Comparison of ENCODE assay signal across 8 cellular contexts in the genomic region with DNA sequence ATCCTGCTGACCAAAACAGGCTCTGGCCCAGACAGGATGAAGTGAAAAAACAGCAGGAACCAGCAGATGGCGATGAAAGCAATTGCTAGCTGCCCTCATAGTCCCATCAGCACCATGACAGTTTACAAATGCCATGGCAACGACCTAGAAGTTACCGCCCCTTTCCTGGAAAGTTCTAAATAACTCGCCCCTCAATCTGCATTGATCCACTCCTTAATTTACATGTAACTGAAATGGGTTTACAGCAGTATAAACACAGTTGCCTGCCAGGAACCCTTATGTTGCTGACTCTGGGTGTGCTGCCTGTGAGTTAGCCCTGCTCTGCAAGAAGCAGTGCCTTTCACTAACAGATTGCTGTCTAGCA.
DNase-seq lines count a peak whose midpoint lies in the region; ATAC-seq and TF ChIP-seq lines count a peak whose summit lies in the region.

No MANE protein-coding gene starts in this region.

- no peaks in the 10 kb centered on the region for H3K4me1 ChIP-seq in CD8-positive, alpha-beta T cell (ENCODE audit: insufficient read depth, low read length)

- no peak for TF ChIP-seq CTCF in CD8-positive, alpha-beta T cell (IDR thresholded peaks at IDR 0.05)

- intact Hi-C loops in CD8-positive, alpha-beta T cell (cut with DNase I, micrococcal nuclease), result no loop called here
- intact Hi-C loops in sciatic nerve (cut with DNase I), result no loop called here

- peaks cover 24% of the 10 kb centered on the region for H3K36me3 Mint-ChIP-seq in CD8-positive, alpha-beta T cell
- H3K36me3 Mint-ChIP-seq in activated naive CD4-positive, alpha-beta T cell treated with anti-CD3 and anti-CD28 coated beads, Interleukin-2, amount 10 ng/mL, durations not matched to agents 7 days and 5 days, result no peaks in the 10 kb centered on the region

- peak in 3 of 7 experiments; percentile 9 to 28 (median 20) for DNase-seq in CD8-positive, alpha-beta T cell
- DNase-seq in NCI-H226 (peak; percentile 42), hepatic stellate cell (ENCODE audit: low spot score) (peak; percentile 36), sciatic nerve (ENCODE audit: low spot score) (no peak), NCI-H446 treated with DMSO at 0.1 percent for 48 hours (lab: John Stamatoyannopoulos, UW) (no peak)
- peak; percentile 65 for DNase-seq in activated naive CD4-positive, alpha-beta T cell treated with anti-CD3 and anti-CD28 coated beads, Interleukin-2, amount 10 ng/mL, durations not matched to agents 7 days and 5 days

- no peak overlapping the region for H3K27ac Mint-ChIP-seq in CD8-positive, alpha-beta T cell
- H3K27ac Mint-ChIP-seq in activated naive CD4-positive, alpha-beta T cell treated with anti-CD3 and anti-CD28 coated beads, Interleukin-2, amount 10 ng/mL, durations not matched to agents 7 days and 5 days, result no peak overlapping the region

- H3K27me3 ChIP-seq in CD8-positive, alpha-beta T cell (ENCODE audit: insufficient read depth, low read length), result no peaks in the 10 kb centered on the region

- H3K4me1 Mint-ChIP-seq in CD8-positive, alpha-beta T cell (ENCODE audit: low read depth), result no peaks in the 10 kb centered on the region
- peaks cover 5% of the 10 kb centered on the region for H3K4me1 Mint-ChIP-seq in activated naive CD4-positive, alpha-beta T cell treated with anti-CD3 and anti-CD28 coated beads, Interleukin-2, amount 10 ng/mL, durations not matched to agents 7 days and 5 days

- POLR2A ChIA-PET in CD8-positive, alpha-beta T cell (lab: Charles Lee), result no interaction called here

- H3K4me3 Mint-ChIP-seq in CD8-positive, alpha-beta T cell, result no peak overlapping the region
- no peak overlapping the region for H3K4me3 Mint-ChIP-seq in activated naive CD4-positive, alpha-beta T cell treated with anti-CD3 and anti-CD28 coated beads, Interleukin-2, amount 10 ng/mL, durations not matched to agents 7 days and 5 days

- H3K36me3 ChIP-seq in CD8-positive, alpha-beta T cell (ENCODE audit: insufficient read depth, low read length), result no peaks in the 10 kb centered on the region

- no peaks in the 10 kb centered on the region for H3K27me3 Mint-ChIP-seq in CD8-positive, alpha-beta T cell (ENCODE audit: low read depth)
- H3K27me3 Mint-ChIP-seq in activated naive CD4-positive, alpha-beta T cell treated with anti-CD3 and anti-CD28 coated beads, Interleukin-2, amount 10 ng/mL, durations not matched to agents 7 days and 5 days, result peaks cover 23% of the 10 kb centered on the region

- peak; percentile 48 for ATAC-seq in CD8-positive, alpha-beta T cell
- ATAC-seq in GM18858 (IDR thresholded peaks at IDR 0.05; ENCODE audit: unreplicated experiment) (peak; percentile 60), HG03108 (IDR thresholded peaks at IDR 0.05; ENCODE audit: unreplicated experiment) (peak; percentile 78), sciatic nerve (peak; percentile 71)

- no peak overlapping the region for H3K27ac ChIP-seq in CD8-positive, alpha-beta T cell (ENCODE audit: low read depth, low read length)

- no peak overlapping the region for H3K4me3 ChIP-seq in CD8-positive, alpha-beta T cell (ENCODE audit: low read depth, low read length)

- no peaks in the 10 kb centered on the region for H3K9me3 ChIP-seq in CD8-positive, alpha-beta T cell (ENCODE audit: low read length)

- no peaks in the 10 kb centered on the region for H3K9me3 Mint-ChIP-seq in CD8-positive, alpha-beta T cell
- no peaks in the 10 kb centered on the region for H3K9me3 Mint-ChIP-seq in activated naive CD4-positive, alpha-beta T cell treated with anti-CD3 and anti-CD28 coated beads, Interleukin-2, amount 10 ng/mL, durations not matched to agents 7 days and 5 days

- CTCF ChIA-PET in CD8-positive, alpha-beta T cell (lab: Charles Lee), result interaction anchor here (1.3 to 1.8 kb wide), 2 partner anchors 9 to 218 kb away, joined by 5 to 6 read pairs; no protein-coding TSS in a partner anchor
- CTCF ChIA-PET in activated naive CD4-positive, alpha-beta T cell treated with anti-CD3 and anti-CD28 coated beads, Interleukin-2, amount 10 ng/mL, durations not matched to agents 7 days and 5 days (lab: Charles Lee), result interaction anchor here (0.7 to 3.7 kb wide), 11 partner anchors 13 to 385 kb away, joined by 3 to 19 read pairs (median 6); no protein-coding TSS in a partner anchor

Comparison
In these comparisons a context has a peak if more than half of its experiments do, and no peak if none do; other contexts are left out.
1. DNase-seq: peak in NCI-H226 (single experiment), activated naive CD4-positive, alpha-beta T cell treated with anti-CD3 and anti-CD28 coated beads, Interleukin-2, amount 10 ng/mL, durations not matched to agents 7 days and 5 days (single experiment) and hepatic stellate cell (single experiment); none in sciatic nerve (single experiment) and NCI-H446 treated with DMSO at 0.1 percent for 48 hours (single experiment).
2. Peak in every context shown above with its lines, with median percentiles within 50 percentile points of each other: ATAC-seq.